ENCODE assay signal across 19 cellular contexts in the genomic region with DNA sequence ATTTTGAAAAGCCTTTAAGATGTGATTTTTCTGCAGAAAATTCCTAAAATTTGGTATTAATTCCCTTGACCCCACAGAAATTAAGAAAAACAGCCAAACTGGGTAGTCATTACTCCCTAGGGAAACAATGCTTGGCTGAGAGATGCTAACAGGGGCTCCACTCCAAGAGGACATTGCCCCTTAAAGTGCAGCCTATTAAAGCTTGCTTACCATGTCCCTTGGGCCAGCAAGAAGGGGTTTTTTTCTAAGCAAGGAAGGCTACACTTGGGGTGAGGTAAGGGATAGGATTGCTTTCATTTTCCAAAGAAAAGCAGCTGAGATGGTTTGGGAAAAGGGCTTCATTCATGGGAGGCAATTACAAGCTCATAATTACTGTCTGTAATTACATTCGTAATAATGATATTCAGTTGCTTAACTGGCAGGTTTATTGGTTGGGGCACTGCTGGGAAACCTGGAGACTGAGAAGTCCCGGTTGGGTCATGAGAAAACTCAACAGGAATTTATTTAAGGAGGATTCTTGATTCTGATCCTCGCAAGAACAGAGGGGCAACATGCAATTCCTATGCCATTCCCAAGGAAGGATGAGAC.
DNase-seq lines count a peak whose midpoint lies in the region; ATAC-seq and TF ChIP-seq lines count a peak whose summit lies in the region.
"Had no signal": no experiment of that assay in that cellular context is flagged by ENCODE, and none has a peak within 500 bp of the region (broad histone marks: within the 10 kb centered on the region; RNA-seq: fewer than 3 reads in every experiment).

No MANE protein-coding gene starts in this region.

- DNase-seq in NCI-H1417 (lab: John Stamatoyannopoulos, UW) (peak in 2 of 3 experiments; percentile 26 to 53), NCI-H1417 treated with DMSO at 0.1 percent for 48 hours (lab: John Stamatoyannopoulos, UW) (no peak), NCI-H1105 treated with DMSO at 0.1 percent for 48 hours (lab: John Stamatoyannopoulos, UW) (peak; percentile 77), ascending aorta (ENCODE audit: low spot score in 2 of 2) (no peak), midbrain (lab: John Stamatoyannopoulos, UW) (no peak)
- DNase-seq: BE2C; CD4-positive, alpha-beta T cell; DMS53; HCEC 1CT; KBM-7; NCI-H2029 treated with DMSO at 0.1 percent for 48 hours; NCI-H510A; RPMI8226; SHP77 treated with DMSO at 0.1 percent for 48 hours had no signal

- H3K9me3 ChIP-seq in ascending aorta (no peaks in the 10 kb centered on the region), skeletal muscle tissue (ENCODE audit: control insufficient read depth in 3 of 3, low read length in 3 of 3) (no peaks in the 10 kb centered on the region)
- H3K9me3 ChIP-seq: BE2C, SK-N-SH had no signal

- H3K27ac ChIP-seq in ascending aorta, result peak overlapping the region; percentile 9 to 20
- H3K27ac ChIP-seq in skeletal muscle tissue (ENCODE audit: low read depth, low read length), result peak overlapping the region; percentile 0

- intact Hi-C loops in ascending aorta (cut with DNase I), result no loop called here

- peak overlapping the region in 1 of 3 donors; percentile 9 for H3K9ac ChIP-seq in skeletal muscle tissue (ENCODE audit: low read depth in 1 of 3, low read length in 3 of 3)
- H3K9ac ChIP-seq: SK-N-SH had no signal

- no peak for ATAC-seq in HG02970 (IDR thresholded peaks at IDR 0.05; ENCODE audit: low FRiP score, unreplicated experiment)
- ATAC-seq: GM23338, HepG2 had no signal

- TF ChIP-seq CTCF in ascending aorta (IDR thresholded peaks at IDR 0.05), result no peak

- peak overlapping the region in 1 of 2 donors; percentile 18 for H3K4me3 ChIP-seq in ascending aorta
- peak overlapping the region in 2 of 3 donors; percentile 32 to 49 for H3K4me3 ChIP-seq in skeletal muscle tissue (ENCODE audit: low read length in 3 of 3)
- H3K4me3 ChIP-seq: GM23338 had no signal

- H3K27me3 ChIP-seq in ascending aorta, result no peaks in the 10 kb centered on the region
- H3K27me3 ChIP-seq in skeletal muscle tissue (ENCODE audit: control insufficient read depth in 3 of 3, insufficient read depth in 3 of 3, low read length in 3 of 3), result no peaks in the 10 kb centered on the region
- H3K27me3 ChIP-seq: BE2C had no signal

- peaks cover 5 to 17% of the 10 kb centered on the region in 2 donors for H3K4me1 ChIP-seq in ascending aorta
- peaks cover 20 to 34% (median 28%) of the 10 kb centered on the region in 3 donors for H3K4me1 ChIP-seq in skeletal muscle tissue (ENCODE audit: control insufficient read depth in 3 of 3, insufficient read depth in 3 of 3, low read length in 3 of 3)
- H3K4me1 ChIP-seq: BE2C had no signal

- H3K36me3 ChIP-seq in ascending aorta, result no peaks in the 10 kb centered on the region
- H3K36me3 ChIP-seq in skeletal muscle tissue (ENCODE audit: control insufficient read depth in 3 of 3, insufficient read depth in 3 of 3, low read length in 3 of 3), result no peaks in the 10 kb centered on the region
- H3K36me3 ChIP-seq: BE2C had no signal

Comparison
In these comparisons a context has a peak if more than half of its experiments do, and no peak if none do; other contexts are left out.
1. DNase-seq: peak in NCI-H1417 (2 of 3) and NCI-H1105 treated with DMSO at 0.1 percent for 48 hours (single experiment); none in NCI-H1417 treated with DMSO at 0.1 percent for 48 hours (single experiment), ascending aorta (0 of 2) and midbrain (single experiment).